In the genomic region with DNA sequence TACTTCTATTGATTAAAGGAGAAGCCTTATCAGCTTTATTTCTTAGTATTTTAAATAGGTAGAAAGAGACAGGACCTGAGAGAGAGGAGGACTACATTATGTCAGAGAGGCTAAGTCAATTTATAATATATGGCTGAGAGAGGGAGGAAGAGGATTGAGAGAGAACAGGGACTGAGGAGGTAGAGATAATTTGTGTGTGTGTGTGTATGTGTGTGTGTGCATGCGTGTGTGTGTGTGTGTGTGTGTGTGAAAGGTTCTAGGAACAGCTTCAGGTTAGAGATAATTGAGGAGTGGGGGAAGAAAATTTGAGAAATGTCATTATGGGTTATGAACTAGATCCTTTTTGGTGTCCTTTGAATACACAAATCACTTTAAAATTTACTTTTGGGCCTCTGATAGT, we compare ENCODE assay signal across 1 cellular context.
TF ChIP-seq lines count a peak whose summit lies in the region.

No MANE protein-coding gene starts in this region.

TF ChIP-seq in H1, 55 proteins besides CTCF, POLR2A, EP300 and RAD21:
- no peak for TF ChIP-seq FOSL1 (IDR thresholded peaks at IDR 0.05; ENCODE audit: insufficient read depth, low read depth, low read length)
